Comparison of ENCODE assay signal across 20 cellular contexts in genomic region chr3:9841015-9841414, GRCh38. TPM values are rescaled to one million over a fixed set of nuclear protein-coding genes. Genes with fewer than 3 reads are reported as not detected.
DNase-seq lines count a peak whose midpoint lies in the region; TF ChIP-seq lines count a peak whose summit lies in the region.
"Had no signal": no experiment of that assay in that cellular context is flagged by ENCODE, and none has a peak within 500 bp of the region (broad histone marks: within the 10 kb centered on the region; RNA-seq: fewer than 3 reads in every experiment).

No MANE protein-coding gene starts in this region.

- H3K27ac ChIP-seq in HEK293 (ENCODE audit: extremely low read depth, low read depth, low read length): no peak overlapping the region
- H3K27ac ChIP-seq in cingulate gyrus (ENCODE audit: low read depth, low read length): peak overlapping the region; percentile 4
- H3K27ac ChIP-seq: 22Rv1, A549, C4-2B, GM23248, HL-60 had no signal

- no peak overlapping the region for H3K4me3 ChIP-seq in HEK293 (ENCODE audit: low read depth, low read length)
- H3K4me3 ChIP-seq: A549, GM23248, HAP-1 had no signal

- H3K9me3 ChIP-seq in HEK293 (ENCODE audit: control insufficient read depth, insufficient read depth, low read depth, low read length): no peaks in the 10 kb centered on the region
- H3K9me3 ChIP-seq: A549, HAP-1 had no signal

- H3K4me1 Mint-ChIP-seq in activated T-cell treated with anti-CD3 and anti-CD28 coated beads, Interleukin-2, amount 50 U/mL, for 24 hours (ENCODE audit: low read depth): peaks cover 30% of the 10 kb centered on the region
- H3K4me1 Mint-ChIP-seq in neural crest cell: peaks cover 21% of the 10 kb centered on the region

- H3K27ac Mint-ChIP-seq in activated T-cell treated with anti-CD3 and anti-CD28 coated beads, Interleukin-2, amount 50 U/mL, for 24 hours: peak overlapping the region; percentile 61
- H3K27ac Mint-ChIP-seq in neural crest cell (ENCODE audit: unreplicated experiment): no peak overlapping the region

- no peaks in the 10 kb centered on the region for H3K4me1 ChIP-seq in HEK293 (ENCODE audit: control insufficient read depth, insufficient read depth, low read length)

- no peaks in the 10 kb centered on the region for H3K27me3 Mint-ChIP-seq in activated T-cell treated with anti-CD3 and anti-CD28 coated beads, Interleukin-2, amount 50 U/mL, for 24 hours
- no peaks in the 10 kb centered on the region for H3K27me3 Mint-ChIP-seq in neural crest cell (ENCODE audit: low read depth)
- H3K27me3 Mint-ChIP-seq: CD4-positive, alpha-beta memory T cell had no signal

- H3K4me3 Mint-ChIP-seq in activated T-cell treated with anti-CD3 and anti-CD28 coated beads, Interleukin-2, amount 50 U/mL, for 24 hours: no peak overlapping the region
- H3K4me3 Mint-ChIP-seq in neural crest cell: peak overlapping the region; percentile 54

- CTCF ChIA-PET in HEK293 (lab: Yijun Ruan, JAX): interaction anchor here (1.2 to 1.9 kb wide), 4 partner anchors 14 to 106 kb away, joined by 3 to 7 read pairs (median 4); no protein-coding TSS in a partner anchor

- peaks cover 71% of the 10 kb centered on the region for H3K36me3 Mint-ChIP-seq in activated T-cell treated with anti-CD3 and anti-CD28 coated beads, Interleukin-2, amount 50 U/mL, for 24 hours (ENCODE audit: low read depth)
- peaks cover 8% of the 10 kb centered on the region for H3K36me3 Mint-ChIP-seq in neural crest cell (ENCODE audit: low read depth)

- DNase-seq in activated T-cell treated with anti-CD3 and anti-CD28 coated beads, Interleukin-2, amount 50 U/mL, for 24 hours: no peak
- DNase-seq in activated T-cell treated with anti-CD3 and anti-CD28 coated beads, Interleukin-2, amount 50 U/mL, for 1 hour: no peak
- no peak for DNase-seq in neural crest cell (ENCODE audit: low read depth, low spot score)
- DNase-seq in inferior parietal cortex (ENCODE audit: extremely low spot score): no peak
- DNase-seq in NCI-H1092 treated with DMSO at 0.1 percent for 48 hours (lab: John Stamatoyannopoulos, UW): no peak
- no peak for DNase-seq in amniotic stem cell (lab: John Stamatoyannopoulos, UW)
- DNase-seq: AML-193; Calu3; CD4-positive, alpha-beta memory T cell; DMS79 treated with DMSO at 0.1 percent for 48 hours; GF-D8; GM23248 had no signal

- no peaks in the 10 kb centered on the region for H3K9me3 Mint-ChIP-seq in activated T-cell treated with anti-CD3 and anti-CD28 coated beads, Interleukin-2, amount 50 U/mL, for 24 hours
- no peaks in the 10 kb centered on the region for H3K9me3 Mint-ChIP-seq in neural crest cell

- POLR2A ChIA-PET in HEK293 (lab: Yijun Ruan, JAX): interaction anchor here (1.2 kb wide), 1 partner anchor 27 kb away, joined by 3 read pairs; no protein-coding TSS in a partner anchor

- no peak for TF ChIP-seq CTCF in HEK293 (tag by site-specific recombination; IDR thresholded peaks at IDR 0.05)
- no peak for TF ChIP-seq CTCF in neural crest cell (conservative IDR thresholded peaks at IDR 0.05)

- peaks cover 14 to 54% of the 10 kb centered on the region in 2 experiments; a peak in 2 of 3 replicates for H3K36me3 ChIP-seq in HEK293 (ENCODE audit: control insufficient read depth in 2 of 2, insufficient read depth in 1 of 2, low read length in 2 of 2)

TF ChIP-seq in HEK293, 187 proteins besides CTCF, POLR2A, EP300 and RAD21:
- TF ChIP-seq, protein P1, sequence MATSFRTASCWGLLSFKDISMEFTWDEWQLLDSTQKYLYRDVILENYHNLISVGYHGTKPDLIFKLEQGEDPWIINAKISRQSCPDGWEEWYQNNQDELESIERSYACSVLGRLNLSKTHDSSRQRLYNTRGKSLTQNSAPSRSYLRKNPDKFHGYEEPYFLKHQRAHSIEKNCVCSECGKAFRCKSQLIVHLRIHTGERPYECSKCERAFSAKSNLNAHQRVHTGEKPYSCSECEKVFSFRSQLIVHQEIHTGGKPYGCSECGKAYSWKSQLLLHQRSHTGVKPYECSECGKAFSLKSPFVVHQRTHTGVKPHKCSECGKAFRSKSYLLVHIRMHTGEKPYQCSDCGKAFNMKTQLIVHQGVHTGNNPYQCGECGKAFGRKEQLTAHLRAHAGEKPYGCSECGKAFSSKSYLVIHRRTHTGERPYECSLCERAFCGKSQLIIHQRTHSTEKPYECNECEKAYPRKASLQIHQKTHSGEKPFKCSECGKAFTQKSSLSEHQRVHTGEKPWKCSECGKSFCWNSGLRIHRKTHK (tag by site-specific recombination; IDR thresholded peaks at IDR 0.05): no peak
- TF ChIP-seq KLF7 (tag by site-specific recombination; IDR thresholded peaks at IDR 0.05; ENCODE audit: borderline replicate concordance) (no peak), ZBTB17 (tag by site-specific recombination; IDR thresholded peaks at IDR 0.05) (peak; percentile 93), SALL2 (tag by site-specific recombination; IDR thresholded peaks at IDR 0.05; ENCODE audit: borderline replicate concordance) (no peak), SCRT1 (tag by site-specific recombination; IDR thresholded peaks at IDR 0.05; ENCODE audit: borderline replicate concordance) (no peak), PRDM10 (tag by site-specific recombination; IDR thresholded peaks at IDR 0.05) (no peak), REST (tag by site-specific recombination; IDR thresholded peaks at IDR 0.05) (no peak), ZFHX2 (tag by site-specific recombination; conservative IDR thresholded peaks at IDR 0.05) (no peak)

RNA-seq across cellular contexts. Expression of gene RPUSD3, which starts 2.8 kb away (rescaled TPM):
- total RNA-seq in neural crest cell: 55.2 and 58.0 TPM in 2 replicates

RNA-seq across cellular contexts. Expression of gene TTLL3, which starts 31.0 kb away (rescaled TPM):
- 28.3 and 31.0 TPM in 2 replicates for total RNA-seq in neural crest cell

RNA-seq across cellular contexts. Expression of gene CIDEC, which starts 39.0 kb away (rescaled TPM):
- not detected in 2 replicates for total RNA-seq in neural crest cell
- total RNA-seq: CD4-positive, alpha-beta memory T cell; GM23248; H4 had no signal

RNA-seq across cellular contexts. Expression of gene ARPC4, which starts 48.1 kb away (rescaled TPM):
- total RNA-seq in neural crest cell: 147 and 156 TPM in 2 replicates

RNA-seq across cellular contexts. Expression of gene TADA3, which starts 48.7 kb away (rescaled TPM):
- total RNA-seq in neural crest cell: 70.0 and 73.2 TPM in 2 replicates
